In genomic region chr1:226497991-226498689, GRCh38 we compare ENCODE assay signal across 17 cellular contexts. TPM values are rescaled to one million over a fixed set of nuclear protein-coding genes. Genes with fewer than 3 reads are reported as not detected.
"Had no signal": no experiment of that assay in that cellular context is flagged by ENCODE, and none has a peak within 500 bp of the region (broad histone marks: within the 10 kb centered on the region; RNA-seq: fewer than 3 reads in every experiment).

No MANE protein-coding gene starts in this region.

- DNase-seq: activated CD4-positive, alpha-beta T cell treated with anti-CD3 and anti-CD28 coated beads, Interleukin-2, amount 50 U/mL, for 4 hours; activated CD4-positive, CD25-positive, alpha-beta regulatory T cell treated with anti-CD3 and anti-CD28 coated beads, Interleukin-2, amount 50 U/mL, for 72 hours; activated gamma-delta T cell; activated naive CD8-positive, alpha-beta T cell treated with anti-CD3 and anti-CD28 coated beads, Interleukin-2, amount 10 ng/mL, durations not matched to agents 7 days and 5 days; activated T-cell treated with anti-CD3 and anti-CD28 coated beads, Interleukin-2, amount 50 U/mL, for 4 hours; central memory CD4-positive, alpha-beta T cell; effector memory CD8-positive, alpha-beta T cell; immature natural killer cell; left cardiac atrium; lower lobe of right lung; mucosa of descending colon; naive thymus-derived CD8-positive, alpha-beta T cell; stimulated activated CD4-positive, alpha-beta T cell treated with anti-CD3 and anti-CD28 coated beads, Interleukin-15, amount 100 ng/mL, for 24 hours; stimulated activated CD4-positive, alpha-beta T cell treated with anti-CD3 and anti-CD28 coated beads, Interleukin-4, amount 100 ng/mL, for 4 hours; stimulated activated naive CD8-positive, alpha-beta T cell treated with anti-CD3 and anti-CD28 coated beads, Interleukin-15, amount 100 ng/mL, for 72 hours; T-helper 9 cell had no signal

- H3K4me1 ChIP-seq: lower lobe of right lung had no signal

- H3K27ac Mint-ChIP-seq: activated naive CD8-positive, alpha-beta T cell treated with anti-CD3 and anti-CD28 coated beads, Interleukin-2, amount 10 ng/mL, durations not matched to agents 7 days and 5 days; effector memory CD8-positive, alpha-beta T cell; immature natural killer cell; naive thymus-derived CD8-positive, alpha-beta T cell; stimulated activated naive CD8-positive, alpha-beta T cell treated with anti-CD3 and anti-CD28 coated beads, Interleukin-15, amount 100 ng/mL, for 72 hours had no signal

- H3K9me3 Mint-ChIP-seq: activated naive CD8-positive, alpha-beta T cell treated with anti-CD3 and anti-CD28 coated beads, Interleukin-2, amount 10 ng/mL, durations not matched to agents 7 days and 5 days; activated T-cell treated with anti-CD3 and anti-CD28 coated beads, Interleukin-2, amount 50 U/mL, for 4 hours; effector memory CD8-positive, alpha-beta T cell; stimulated activated naive CD8-positive, alpha-beta T cell treated with anti-CD3 and anti-CD28 coated beads, Interleukin-15, amount 100 ng/mL, for 72 hours had no signal

- H3K4me1 Mint-ChIP-seq: activated naive CD8-positive, alpha-beta T cell treated with anti-CD3 and anti-CD28 coated beads, Interleukin-2, amount 10 ng/mL, durations not matched to agents 7 days and 5 days; immature natural killer cell; stimulated activated naive CD8-positive, alpha-beta T cell treated with anti-CD3 and anti-CD28 coated beads, Interleukin-15, amount 100 ng/mL, for 72 hours had no signal

- H3K36me3 Mint-ChIP-seq: activated naive CD8-positive, alpha-beta T cell treated with anti-CD3 and anti-CD28 coated beads, Interleukin-2, amount 10 ng/mL, durations not matched to agents 7 days and 5 days; immature natural killer cell; naive thymus-derived CD8-positive, alpha-beta T cell had no signal

- H3K27me3 Mint-ChIP-seq: stimulated activated naive CD8-positive, alpha-beta T cell treated with anti-CD3 and anti-CD28 coated beads, Interleukin-15, amount 100 ng/mL, for 72 hours had no signal

- ATAC-seq: activated T-cell treated with anti-CD3 and anti-CD28 coated beads, Interleukin-2, amount 50 U/mL, for 4 hours; effector memory CD8-positive, alpha-beta T cell; left cardiac atrium; mucosa of descending colon; naive thymus-derived CD8-positive, alpha-beta T cell had no signal

- H3K36me3 ChIP-seq: lower lobe of right lung had no signal

- H3K4me3 ChIP-seq: lower lobe of right lung, mucosa of descending colon had no signal

- H3K4me3 Mint-ChIP-seq: activated naive CD8-positive, alpha-beta T cell treated with anti-CD3 and anti-CD28 coated beads, Interleukin-2, amount 10 ng/mL, durations not matched to agents 7 days and 5 days; activated T-cell treated with anti-CD3 and anti-CD28 coated beads, Interleukin-2, amount 50 U/mL, for 4 hours; effector memory CD8-positive, alpha-beta T cell; immature natural killer cell; naive thymus-derived CD8-positive, alpha-beta T cell; stimulated activated naive CD8-positive, alpha-beta T cell treated with anti-CD3 and anti-CD28 coated beads, Interleukin-15, amount 100 ng/mL, for 72 hours had no signal

- H3K9me3 ChIP-seq: lower lobe of right lung, mucosa of descending colon had no signal

- H3K27ac ChIP-seq: epithelial cell of prostate, lower lobe of right lung had no signal

RNA-seq across cellular contexts. Expression of gene STUM, which starts 50.4 kb away (rescaled TPM):
- total RNA-seq: activated naive CD8-positive, alpha-beta T cell treated with anti-CD3 and anti-CD28 coated beads, Interleukin-2, amount 10 ng/mL, durations not matched to agents 7 days and 5 days; activated T-cell treated with anti-CD3 and anti-CD28 coated beads, Interleukin-2, amount 50 U/mL, for 4 hours had no signal
- polyA plus RNA-seq: immature natural killer cell; naive thymus-derived CD8-positive, alpha-beta T cell had no signal
